14 cellular contexts compared by ENCODE assay signal in the genomic region with DNA sequence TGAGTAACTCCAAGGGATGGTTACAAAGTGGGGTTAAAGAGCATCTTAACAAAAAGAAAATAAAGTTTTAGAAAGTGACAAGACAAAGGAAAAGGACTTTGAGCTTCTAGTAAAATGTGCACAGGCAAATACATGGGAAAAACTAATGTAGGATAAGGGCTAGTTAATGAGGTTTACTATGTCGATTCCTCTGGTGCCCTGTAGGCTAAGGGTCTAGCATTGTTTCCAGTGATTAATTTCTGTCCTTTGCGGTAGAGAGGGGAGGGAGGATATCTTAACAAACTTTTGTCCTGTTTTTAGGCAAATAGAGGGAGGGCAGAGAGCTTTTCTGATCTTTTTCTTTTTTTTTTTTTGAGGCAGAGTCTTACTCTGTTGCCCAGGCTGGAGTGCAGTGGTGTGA.
"Had no signal": no experiment of that assay in that cellular context is flagged by ENCODE, and none has a peak within 500 bp of the region (broad histone marks: within the 10 kb centered on the region; RNA-seq: fewer than 3 reads in every experiment).

No MANE protein-coding gene starts in this region.

- ATAC-seq: heart left ventricle; naive thymus-derived CD4-positive, alpha-beta T cell had no signal

- H3K4me3 ChIP-seq: colonic mucosa, heart left ventricle, right atrium auricular region had no signal

- H3K36me3 ChIP-seq: colonic mucosa, heart left ventricle, neutrophil, right atrium auricular region had no signal

- H3K27me3 ChIP-seq: colonic mucosa, heart left ventricle, right atrium auricular region had no signal

- H3K4me1 ChIP-seq: colonic mucosa, heart left ventricle, right atrium auricular region had no signal

- H3K9me3 ChIP-seq: colonic mucosa, heart left ventricle, neutrophil, right atrium auricular region had no signal

- DNase-seq: colonic mucosa; dermis blood vessel endothelial cell; endodermal cell; erythroblast; heart left ventricle; hippocampal formation; kidney glomerular epithelial cell; naive thymus-derived CD4-positive, alpha-beta T cell; small intestine; stimulated activated CD4-positive, alpha-beta T cell treated with anti-CD3 and anti-CD28 coated beads, Interleukin-2, amount 100 ng/mL, for 48 hours; stimulated activated naive CD4-positive, alpha-beta T cell treated with Interleukin-2 at 50 U/mL for 16 hours; trophoblast cell had no signal

- H3K27ac ChIP-seq: colonic mucosa, heart left ventricle, neutrophil, right atrium auricular region had no signal
